In the genomic region with DNA sequence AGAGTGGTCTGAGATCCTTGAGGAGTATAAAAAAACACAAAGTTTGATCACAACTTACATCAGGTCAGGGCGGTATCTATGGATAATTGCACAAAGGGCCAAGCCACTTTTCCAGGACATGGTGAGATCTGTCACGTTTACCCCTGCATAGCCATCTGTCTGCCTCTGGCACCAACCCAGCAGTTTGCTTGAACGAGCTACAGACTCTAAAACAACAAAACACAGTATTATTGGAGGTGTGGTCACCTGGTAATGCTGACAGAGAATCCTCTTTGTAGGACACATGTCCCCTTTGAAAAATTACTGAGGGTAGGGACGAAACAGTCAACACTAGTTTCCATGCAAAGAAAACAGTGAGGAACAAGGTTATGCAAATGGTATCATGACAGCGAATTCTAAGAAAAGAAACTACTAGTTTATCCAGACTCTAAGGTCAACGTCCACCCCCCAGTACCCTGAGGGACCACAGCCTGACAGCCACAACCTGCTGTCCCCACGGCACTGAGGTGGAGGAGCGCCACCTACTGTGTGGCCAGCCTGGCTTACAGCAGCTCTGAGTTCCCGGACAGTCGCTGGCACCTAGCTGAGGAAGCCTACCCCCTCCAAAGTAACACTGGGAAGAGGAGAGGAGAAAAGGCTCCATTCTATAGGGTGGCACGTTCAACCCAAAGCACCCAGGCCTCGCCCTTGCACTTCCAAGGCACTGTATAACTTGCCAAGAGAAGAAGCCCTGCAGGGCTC, we compare ENCODE assay signal across 11 cellular contexts.
DNase-seq lines count a peak whose midpoint lies in the region; ATAC-seq, FAIRE-seq and TF ChIP-seq lines count a peak whose summit lies in the region.
"Had no signal": no experiment of that assay in that cellular context is flagged by ENCODE, and none has a peak within 500 bp of the region (broad histone marks: within the 10 kb centered on the region; RNA-seq: fewer than 3 reads in every experiment).

No MANE protein-coding gene starts in this region.

- H3K27me3 Mint-ChIP-seq in activated T-cell treated with anti-CD3 and anti-CD28 coated beads, Interleukin-2, amount 50 U/mL, for 4 hours (ENCODE audit: low read depth): no peaks in the 10 kb centered on the region
- H3K27me3 Mint-ChIP-seq: dendritic cell treated with granulocyte-macrophage colony-stimulating factor and Interleukin-4, amounts not matched to agents 40 ng/mL and 50 ng/mL, for 4 days had no signal

- H3K4me3 Mint-ChIP-seq in activated T-cell treated with anti-CD3 and anti-CD28 coated beads, Interleukin-2, amount 50 U/mL, for 4 hours: no peak overlapping the region
- H3K4me3 Mint-ChIP-seq: dendritic cell treated with granulocyte-macrophage colony-stimulating factor and Interleukin-4, amounts not matched to agents 40 ng/mL and 50 ng/mL, for 4 days had no signal

- ATAC-seq in heart left ventricle: peak; percentile 62 to 82 (median 72)
- no peak for ATAC-seq in GM19397 (IDR thresholded peaks at IDR 0.05; ENCODE audit: unreplicated experiment)
- no peak for ATAC-seq in activated T-cell treated with anti-CD3 and anti-CD28 coated beads, Interleukin-2, amount 50 U/mL, for 4 hours

- intact Hi-C loops in heart left ventricle (cut with DNase I): loop anchor here in 8 of 10 donors (1.0 to 10.0 kb wide), 12 partner anchors 57 to 186 kb away; a partner anchor contains a TSS

- no peaks in the 10 kb centered on the region for H3K9me3 Mint-ChIP-seq in activated T-cell treated with anti-CD3 and anti-CD28 coated beads, Interleukin-2, amount 50 U/mL, for 4 hours
- H3K9me3 Mint-ChIP-seq: dendritic cell treated with granulocyte-macrophage colony-stimulating factor and Interleukin-4, amounts not matched to agents 40 ng/mL and 50 ng/mL, for 4 days had no signal

- H3K4me1 ChIP-seq in heart left ventricle (peaks cover 0 to 49% (median 18%) of the 10 kb centered on the region in 12 donors), small intestine (ENCODE audit: control insufficient read depth in 2 of 2, insufficient read depth in 1 of 2, low read depth in 1 of 2, low read length in 1 of 2) (no peaks in the 10 kb centered on the region)
- H3K4me1 ChIP-seq: SJCRH30 had no signal

- H3K9me3 ChIP-seq in heart left ventricle (no peaks in the 10 kb centered on the region), small intestine (ENCODE audit: control insufficient read depth, low read depth) (no peaks in the 10 kb centered on the region)
- H3K9me3 ChIP-seq: SJCRH30 had no signal

- H3K4me1 Mint-ChIP-seq in activated T-cell treated with anti-CD3 and anti-CD28 coated beads, Interleukin-2, amount 50 U/mL, for 4 hours (ENCODE audit: low read depth): no peaks in the 10 kb centered on the region

- peak overlapping the region; percentile 7 to 91 (median 80) for H3K27ac ChIP-seq in heart left ventricle
- peak overlapping the region; percentile 57 to 71 for H3K27ac ChIP-seq in small intestine (ENCODE audit: low read depth in 1 of 2, low read length in 1 of 2)
- H3K27ac ChIP-seq: SJCRH30 had no signal

- TF ChIP-seq POLR2A in heart left ventricle (IDR thresholded peaks at IDR 0.05): no peak

- WGBS in heart left ventricle, 4 donors: 29 to 44% (median 37%) methylated on average over 12 of the region's 12 CpGs
- WGBS in small intestine, 3 donors: 25 to 49% (median 33%) methylated on average over 12 of the region's 12 CpGs

- in situ Hi-C loops in SK-MEL-5 (cut with HindIII; ENCODE audit: low pct_unique_long_range_greater_than_20kb, low sequenced_read_pairs): no loop called here

- no peaks in the 10 kb centered on the region for H3K27me3 ChIP-seq in heart left ventricle
- H3K27me3 ChIP-seq in small intestine (ENCODE audit: control insufficient read depth in 2 of 2, insufficient read depth in 2 of 2, low read length in 2 of 2): no peaks in the 10 kb centered on the region
- H3K27me3 ChIP-seq: SJCRH30 had no signal

- H3K36me3 ChIP-seq in heart left ventricle (peaks cover 0 to 90% (median 56%) of the 10 kb centered on the region in 9 donors), small intestine (ENCODE audit: control insufficient read depth in 2 of 2, insufficient read depth in 2 of 2, low read length in 2 of 2) (peaks cover 7 to 12% of the 10 kb centered on the region in 2 donors)

- peak; percentile 16 for DNase-seq in DMS153 (lab: John Stamatoyannopoulos, UW)
- no peak for DNase-seq in DMS153 treated with DMSO at 0.1 percent for 48 hours (lab: John Stamatoyannopoulos, UW; ENCODE audit: unreplicated experiment)
- peak; percentile 49 for DNase-seq in SK-MEL-5 (ENCODE audit: low read depth, low spot score)
- DNase-seq in heart left ventricle: peak in 4 of 5 donors; percentile 61 to 82 (median 68)
- peak; percentile 74 for DNase-seq in small intestine
- no peak for DNase-seq in occipital lobe (lab: John Stamatoyannopoulos, UW)
- no peak for DNase-seq in activated T-cell treated with anti-CD3 and anti-CD28 coated beads, Interleukin-2, amount 50 U/mL, for 4 hours
- DNase-seq: 8988T, SJCRH30 had no signal

- peaks cover 55% of the 10 kb centered on the region for H3K36me3 Mint-ChIP-seq in activated T-cell treated with anti-CD3 and anti-CD28 coated beads, Interleukin-2, amount 50 U/mL, for 4 hours (ENCODE audit: insufficient read depth)

- H3K4me3 ChIP-seq in heart left ventricle (no peak overlapping the region), small intestine (ENCODE audit: low read depth in 1 of 2, low read length in 2 of 2) (no peak overlapping the region)
- H3K4me3 ChIP-seq: SJCRH30 had no signal

- TF ChIP-seq CTCF in heart left ventricle (IDR thresholded peaks at IDR 0.05): peak; percentile 31 to 72 (median 58)

- FAIRE-seq in small intestine (lab: Jason Lieb, UNC): no peak

Comparison
In these comparisons a context has a peak if more than half of its experiments do, and no peak if none do; other contexts are left out.
1. DNase-seq: peak in DMS153 (single experiment), SK-MEL-5 (single experiment), heart left ventricle (4 of 5) and small intestine (single experiment); none in DMS153 treated with DMSO at 0.1 percent for 48 hours (single experiment), occipital lobe (single experiment) and activated T-cell treated with anti-CD3 and anti-CD28 coated beads, Interleukin-2, amount 50 U/mL, for 4 hours (single experiment).
2. ATAC-seq: peak in heart left ventricle (4 of 4); none in GM19397 (single experiment) and activated T-cell treated with anti-CD3 and anti-CD28 coated beads, Interleukin-2, amount 50 U/mL, for 4 hours (0 of 2).